Comparison of ENCODE assay signal across 8 cellular contexts in genomic region chr2:96324716-96325037, GRCh38. TPM values are rescaled to one million over a fixed set of nuclear protein-coding genes. Genes with fewer than 3 reads are reported as not detected.
DNase-seq lines count a peak whose midpoint lies in the region; ATAC-seq and TF ChIP-seq lines count a peak whose summit lies in the region.

No MANE protein-coding gene starts in this region.

- in situ Hi-C loops in GM13976 (cut with MboI; ENCODE audit: low sequenced_read_pairs, unreplicated experiment), result no loop called here

- peak overlapping the region; percentile 85 to 94 (median 92) for H3K4me3 Mint-ChIP-seq in T-cell

- H3K4me3 ChIP-seq in fibroblast of villous mesenchyme (ENCODE audit: low read depth, low read length), result peak overlapping the region; percentile 64

- CTCF ChIA-PET in T-cell (lab: Charles Lee), result interaction anchor here in 1 of 2 donors (1.1 to 1.2 kb wide), 2 partner anchors 9 to 20 kb away, joined by 3 read pairs; no protein-coding TSS in a partner anchor

- H3K4me1 Mint-ChIP-seq in T-cell, result peaks cover 41 to 62% (median 43%) of the 10 kb centered on the region in 3 donors

- ATAC-seq in T-cell (replicated peaks in 1 of 4) (no peak), GM21423 (IDR thresholded peaks at IDR 0.05; ENCODE audit: unreplicated experiment) (no peak), HG03432 (IDR thresholded peaks at IDR 0.05; ENCODE audit: unreplicated experiment) (no peak)

- H3K36me3 Mint-ChIP-seq in T-cell, result peaks cover 17% of the 10 kb centered on the region

- TF ChIP-seq CTCF in GM13976 (IDR thresholded peaks at IDR 0.05; ENCODE audit: borderline replicate concordance, control extremely low read depth, extremely low read depth, insufficient read depth, missing control alignments) (no peak), fibroblast of villous mesenchyme (IDR thresholded peaks at IDR 0.05; ENCODE audit: insufficient read depth, low read depth, low read length) (no peak)

- no peaks in the 10 kb centered on the region for H3K9me3 Mint-ChIP-seq in T-cell

- peak; percentile 56 for DNase-seq in GM13976 (ENCODE audit: low spot score)
- DNase-seq in T-cell, result peak in 1 of 34 experiments; percentile 9
- no peak for DNase-seq in fibroblast of villous mesenchyme (ENCODE audit: low read depth)
- peak; percentile 36 for DNase-seq in stimulated activated CD4-positive, alpha-beta T cell treated with anti-CD3 and anti-CD28 coated beads, Interleukin-1b, Interleukin-23, amount 100 ng/mL, for 48 hours
- DNase-seq in HuH-7.5 (ENCODE audit: low spot score), result no peak
- DNase-seq in occipital lobe (lab: John Stamatoyannopoulos, UW), result no peak

- peaks cover 0 to 4% of the 10 kb centered on the region in 2 donors for H3K27me3 Mint-ChIP-seq in T-cell

- POLR2A ChIA-PET in T-cell (lab: Charles Lee), result interaction anchor here (0.6 to 1.9 kb wide), 4 partner anchors 12 to 19 kb away, joined by 3 to 10 read pairs (median 6); partner anchors contain the start of genes NCAPH (in 1 of the 2) and SNRNP200 (in 1 of the 2)

- peak overlapping the region; percentile 84 to 86 for H3K27ac Mint-ChIP-seq in T-cell

RNA-seq across cellular contexts. Expression of gene ITPRIPL1, which starts 0.4 kb away (rescaled TPM):
- 10 to 100 TPM in 4 of 5 donors, 1 to 10 TPM in 1; 3.9 to 13.7 (median 12.7) TPM for total RNA-seq in T-cell
- 3.2 and 5.2 TPM in 2 replicates for total RNA-seq in fibroblast of villous mesenchyme
- total RNA-seq in occipital lobe, result 7.5 TPM

RNA-seq across cellular contexts. Expression of gene NCAPH, which starts 10.9 kb away (rescaled TPM):
- total RNA-seq in T-cell (1 to 10 TPM; 1.9 to 5.5 (median 4.0) TPM), fibroblast of villous mesenchyme (7.4 and 13.0 TPM in 2 replicates), occipital lobe (2.3 TPM)

RNA-seq across cellular contexts. Expression of gene SNRNP200, which starts 19.3 kb away (rescaled TPM):
- total RNA-seq in T-cell, result 100 to 1,000 TPM; 200 to 254 (median 203) TPM
- 39.6 and 39.7 TPM in 2 replicates for total RNA-seq in fibroblast of villous mesenchyme
- total RNA-seq in occipital lobe, result 40.4 TPM

RNA-seq across cellular contexts. Expression of gene CIAO1, which starts 58.7 kb away (rescaled TPM):
- total RNA-seq in T-cell (10 to 100 TPM; 65.2 to 87.0 (median 80.2) TPM), fibroblast of villous mesenchyme (93.7 and 108 TPM in 2 replicates), occipital lobe (80.3 TPM)

RNA-seq across cellular contexts. Expression of gene TMEM127, which starts 58.9 kb away (rescaled TPM):
- total RNA-seq in T-cell (10 to 100 TPM; 31.2 to 43.0 (median 40.4) TPM), fibroblast of villous mesenchyme (27.2 and 29.6 TPM in 2 replicates), occipital lobe (19.7 TPM)

Comparison
In these comparisons a context has a peak if more than half of its experiments do, and no peak if none do; other contexts are left out.
1. DNase-seq: peak in GM13976 (single experiment) and stimulated activated CD4-positive, alpha-beta T cell treated with anti-CD3 and anti-CD28 coated beads, Interleukin-1b, Interleukin-23, amount 100 ng/mL, for 48 hours (single experiment); none in fibroblast of villous mesenchyme (single experiment), HuH-7.5 (single experiment) and occipital lobe (single experiment).